Comparison of ENCODE assay signal across 21 cellular contexts in genomic region chr6:143734641-143735063, GRCh38. TPM values are rescaled to one million over a fixed set of nuclear protein-coding genes. Genes with fewer than 3 reads are reported as not detected.
DNase-seq lines count a peak whose midpoint lies in the region; ATAC-seq and TF ChIP-seq lines count a peak whose summit lies in the region.
"Had no signal": no experiment of that assay in that cellular context is flagged by ENCODE, and none has a peak within 500 bp of the region (broad histone marks: within the 10 kb centered on the region; RNA-seq: fewer than 3 reads in every experiment).

No MANE protein-coding gene starts in this region.

- H3K4me1 Mint-ChIP-seq in H9 (peaks cover 39 to 40% of the 10 kb centered on the region in 2 experiments), Calu3 (ENCODE audit: low read depth, unreplicated experiment) (no peaks in the 10 kb centered on the region)

- H3K27me3 ChIP-seq in H9 (ENCODE audit: insufficient read depth, low read length) (no peaks in the 10 kb centered on the region; the same call in 1 of the 2 replicates), endocrine pancreas (ENCODE audit: control insufficient read depth, insufficient read depth, low read length) (no peaks in the 10 kb centered on the region)
- H3K27me3 ChIP-seq: pancreas had no signal

- no peak for DNase-seq in H9
- DNase-seq in NCI-H69 (lab: John Stamatoyannopoulos, UW): peak; percentile 33
- DNase-seq in mucosa of descending colon: no peak
- no peak for DNase-seq in GM10248 (ENCODE audit: extremely low spot score)
- DNase-seq in NCI-H446 treated with DMSO at 0.1 percent for 48 hours (lab: John Stamatoyannopoulos, UW): no peak
- no peak for DNase-seq in Calu3
- DNase-seq: activated CD8-positive, alpha-beta memory T cell treated with anti-CD3 and anti-CD28 coated beads, Interleukin-2, amount 10 ng/mL, durations not matched to agents 7 days and 5 days; activated effector memory CD4-positive, alpha-beta T cell treated with anti-CD3 and anti-CD28 coated beads, Interleukin-2, amount 50 U/mL, for 16 hours; left cardiac atrium; NCI-H2227 treated with DMSO at 0.1 percent for 48 hours; pancreas; SHP77; stimulated activated CD4-positive, alpha-beta T cell treated with anti-CD3 and anti-CD28 coated beads, Interleukin-2, amount 100 ng/mL, for 48 hours; substantia nigra; T-helper 2 cell had no signal

- no peaks in the 10 kb centered on the region for H3K79me1 ChIP-seq in H9 (ENCODE audit: insufficient read depth, low read depth, low read length, poor library complexity, severe bottlenecking)

- H3K18ac ChIP-seq in H9 (ENCODE audit: insufficient read length, low read depth, low read length): no peak overlapping the region

- no peak overlapping the region for H2BK12ac ChIP-seq in H9 (ENCODE audit: insufficient read length, low read depth, low read length)

- H3K27me3 Mint-ChIP-seq in H9 (ENCODE audit: low read depth) (no peaks in the 10 kb centered on the region), Calu3 (ENCODE audit: unreplicated experiment) (no peaks in the 10 kb centered on the region)
- H3K27me3 Mint-ChIP-seq: activated CD8-positive, alpha-beta memory T cell treated with anti-CD3 and anti-CD28 coated beads, Interleukin-2, amount 10 ng/mL, durations not matched to agents 7 days and 5 days; B cell; central memory CD8-positive, alpha-beta T cell; IgD-negative memory B cell had no signal

- H2BK5ac ChIP-seq in H9 (ENCODE audit: insufficient read length, low read length): no peak overlapping the region

- H3K4me2 ChIP-seq in H9 (ENCODE audit: insufficient read depth, insufficient read length, low read length): no peak overlapping the region

- BruUV-seq in Calu3 (replicated peaks; lab: Mats Ljungman, UMichigan): no TSS peak

- no peak overlapping the region for H3K9ac ChIP-seq in H9 (ENCODE audit: extremely low read depth, insufficient read length, low read length)
- H3K9ac ChIP-seq in endocrine pancreas (ENCODE audit: control insufficient read depth, insufficient read depth, low read length): no peak overlapping the region

- peak; percentile 45 for ATAC-seq in mucosa of descending colon
- ATAC-seq: activated CD4-positive, CD25-positive, alpha-beta regulatory T cell treated with anti-CD3 and anti-CD28 coated beads, Interleukin-2, amount 50 U/mL, for 24 hours; activated CD8-positive, alpha-beta memory T cell treated with anti-CD3 and anti-CD28 coated beads, Interleukin-2, amount 10 ng/mL, durations not matched to agents 7 days and 5 days; GM12878 had no signal

- intact Hi-C loops in mucosa of descending colon (cut with DNase I, micrococcal nuclease): no loop called here
- intact Hi-C loops in Calu3 (cut with micrococcal nuclease; ENCODE audit: unreplicated experiment): no loop called here

- no peak overlapping the region for H2AFZ ChIP-seq in H9 (ENCODE audit: low read length)

- H3K9me3 Mint-ChIP-seq in H9 (no peaks in the 10 kb centered on the region), Calu3 (ENCODE audit: low read depth, unreplicated experiment) (no peaks in the 10 kb centered on the region)
- H3K9me3 Mint-ChIP-seq: central memory CD8-positive, alpha-beta T cell had no signal

- H3K36me3 ChIP-seq in endocrine pancreas (ENCODE audit: control insufficient read depth, insufficient read depth, low read length) (no peaks in the 10 kb centered on the region), mucosa of descending colon (ENCODE audit: low read depth) (no peaks in the 10 kb centered on the region)
- H3K36me3 ChIP-seq: pancreas had no signal

- no peak overlapping the region for H3K23ac ChIP-seq in H9 (ENCODE audit: insufficient read length, low read depth, low read length)

- H3K4me3 Mint-ChIP-seq in H9: no peak overlapping the region
- H3K4me3 Mint-ChIP-seq in Calu3 (ENCODE audit: low read depth, unreplicated experiment): no peak overlapping the region
- H3K4me3 Mint-ChIP-seq: activated CD8-positive, alpha-beta memory T cell treated with anti-CD3 and anti-CD28 coated beads, Interleukin-2, amount 10 ng/mL, durations not matched to agents 7 days and 5 days; B cell; central memory CD8-positive, alpha-beta T cell; IgD-negative memory B cell had no signal

- no peaks in the 10 kb centered on the region; the same call in 1 of the 2 replicates for H3K79me2 ChIP-seq in H9 (ENCODE audit: insufficient read depth, low read length)

- H3K23me2 ChIP-seq in H9 (ENCODE audit: insufficient read length, low read depth, low read length, poor library complexity, severe bottlenecking): no peaks in the 10 kb centered on the region

- peak overlapping the region; percentile 30 for H3K4me3 ChIP-seq in endocrine pancreas (ENCODE audit: control insufficient read depth, insufficient read depth, low read length)
- H3K4me3 ChIP-seq in mucosa of descending colon: no peak overlapping the region
- H3K4me3 ChIP-seq: GM12878, pancreas had no signal

- H3K36me3 Mint-ChIP-seq in H9 (ENCODE audit: insufficient read depth in 1 of 3, low read depth in 3 of 3) (peaks cover 0 to 6% (median 0%) of the 10 kb centered on the region in 3 experiments; a peak in 2 of 7 replicates), Calu3 (ENCODE audit: insufficient read depth, unreplicated experiment) (no peaks in the 10 kb centered on the region)

- no peak overlapping the region for H3K14ac ChIP-seq in H9 (ENCODE audit: insufficient read depth, low read length)

- H3K27ac Mint-ChIP-seq in H9 (peak overlapping the region; percentile 14 to 90 (median 76); a peak in 5 of 7 replicates), Calu3 (ENCODE audit: unreplicated experiment) (no peak overlapping the region)
- H3K27ac Mint-ChIP-seq: activated CD8-positive, alpha-beta memory T cell treated with anti-CD3 and anti-CD28 coated beads, Interleukin-2, amount 10 ng/mL, durations not matched to agents 7 days and 5 days; B cell; IgD-negative memory B cell had no signal

- H2BK120ac ChIP-seq in H9 (ENCODE audit: low read depth, low read length, poor library complexity, severe bottlenecking): no peak overlapping the region

- no peak overlapping the region for H2AK5ac ChIP-seq in H9 (ENCODE audit: insufficient read length, low read length)

- no CpG with 5 or more reads among the region's 1 CpG for WGBS in H9 (ENCODE audit: extremely low coverage, insufficient read length, low lambda C conversion rate)

- H3K9me3 ChIP-seq in H9 (ENCODE audit: control insufficient read depth, low read depth, low read length) (no peaks in the 10 kb centered on the region), endocrine pancreas (ENCODE audit: control insufficient read depth, low read length) (no peaks in the 10 kb centered on the region), mucosa of descending colon (no peaks in the 10 kb centered on the region)
- H3K9me3 ChIP-seq: pancreas had no signal

- H2BK15ac ChIP-seq in H9 (ENCODE audit: low read depth, low read length): no peak overlapping the region

- H4K8ac ChIP-seq in H9 (replicated peaks; ENCODE audit: insufficient read length, low read depth, low read length): no peak overlapping the region

- POLR2A ChIA-PET in GM10248 (lab: Yijun Ruan, JAX): no interaction called here

- H3K4me1 ChIP-seq in H9 (ENCODE audit: insufficient read depth, low read length) (peaks cover 9% of the 10 kb centered on the region), endocrine pancreas (ENCODE audit: control insufficient read depth, insufficient read depth, low read length) (peaks cover 4% of the 10 kb centered on the region), mucosa of descending colon (ENCODE audit: low read depth) (peaks cover 19% of the 10 kb centered on the region)
- H3K4me1 ChIP-seq: pancreas had no signal

- TF ChIP-seq CTCF in H9 (conservative IDR thresholded peaks at IDR 0.05) (no peak), mucosa of descending colon (IDR thresholded peaks at IDR 0.05) (no peak), GM10248 (IDR thresholded peaks at IDR 0.05; ENCODE audit: control extremely low read depth, extremely low read depth, low read depth, missing control alignments) (no peak), Calu3 (IDR thresholded peaks at IDR 0.05; ENCODE audit: unreplicated experiment) (no peak)

- no peak overlapping the region for H3K4ac ChIP-seq in H9 (ENCODE audit: low read depth, low read length)

- CTCF ChIA-PET in GM10248 (lab: Yijun Ruan, JAX): no interaction called here
- CTCF ChIA-PET in Calu3 (lab: Charles Lee): no interaction called here

- H4K91ac ChIP-seq in H9 (ENCODE audit: insufficient read length, low read depth, low read length): no peak overlapping the region

- H4K5ac ChIP-seq in H9 (ENCODE audit: insufficient read length, low read depth, low read length): no peak overlapping the region

- no peak overlapping the region for H2BK20ac ChIP-seq in H9 (ENCODE audit: low read depth, low read length, poor library complexity, severe bottlenecking)

- H4K20me1 ChIP-seq in H9 (ENCODE audit: control insufficient read depth, insufficient read depth, insufficient read length): no peaks in the 10 kb centered on the region

- H3K27ac ChIP-seq in H9 (ENCODE audit: insufficient read length, low read depth, low read length): no peak overlapping the region
- H3K27ac ChIP-seq: pancreas had no signal

- H3K56ac ChIP-seq in H9 (ENCODE audit: insufficient read length, low read depth, low read length): no peak overlapping the region

- no peak overlapping the region for H3T11ph ChIP-seq in H9 (ENCODE audit: low read length)

RNA-seq across cellular contexts. Expression of gene PHACTR2, which starts 56.9 kb away (rescaled TPM):
- 128 and 131 TPM in 2 replicates for total RNA-seq in H9 (2021)
- 10 to 100 TPM; 49.5 to 70.8 (median 53.4) TPM for total RNA-seq in mucosa of descending colon
- total RNA-seq in Calu3 (2022): 19.5 and 20.7 TPM in 2 replicates
